9 cellular contexts compared by ENCODE assay signal in genomic region chr13:48500652-48501197, GRCh38. TPM values are rescaled to one million over a fixed set of nuclear protein-coding genes. Genes with fewer than 3 reads are reported as not detected.
DNase-seq lines count a peak whose midpoint lies in the region; ATAC-seq, FAIRE-seq and TF ChIP-seq lines count a peak whose summit lies in the region.
"Had no signal": no experiment of that assay in that cellular context is flagged by ENCODE, and none has a peak within 500 bp of the region (broad histone marks: within the 10 kb centered on the region; RNA-seq: fewer than 3 reads in every experiment).

No MANE protein-coding gene starts in this region.

- H3K4me1 ChIP-seq in pancreas (peaks cover 0 to 4% (median 0%) of the 10 kb centered on the region in 3 donors), neuronal stem cell (ENCODE audit: control insufficient read depth in 2 of 2, insufficient read depth in 1 of 2, low read depth in 1 of 2, low read length in 2 of 2) (peaks cover 0 to 2% of the 10 kb centered on the region in 2 donors)

- no peak overlapping the region for H3K4me3 Mint-ChIP-seq in chondrocyte (ENCODE audit: unreplicated experiment)

- H2AK5ac ChIP-seq in neuronal stem cell (ENCODE audit: low read depth, low read length) = no peak overlapping the region

- H3K9me3 ChIP-seq in pancreas (no peaks in the 10 kb centered on the region), neuronal stem cell (replicated peaks in 1 of 2; ENCODE audit: control insufficient read depth in 2 of 2, insufficient read depth in 1 of 2, low read depth in 1 of 2, low read length in 2 of 2) (no peaks in the 10 kb centered on the region)

- H3K4me1 Mint-ChIP-seq in chondrocyte (ENCODE audit: low read depth) = peaks cover 21% of the 10 kb centered on the region

- H3K27me3 Mint-ChIP-seq in chondrocyte (ENCODE audit: low read depth) = no peaks in the 10 kb centered on the region

- H3K36me3 Mint-ChIP-seq in chondrocyte (ENCODE audit: low read depth) = peaks cover 8% of the 10 kb centered on the region

- H3K9ac ChIP-seq in neuronal stem cell (ENCODE audit: low read depth, low read length, poor library complexity) = no peak overlapping the region

- H3K36me3 ChIP-seq in pancreas (no peaks in the 10 kb centered on the region), neuronal stem cell (replicated peaks in 1 of 2; ENCODE audit: control insufficient read depth in 2 of 2, insufficient read depth in 2 of 2, low read length in 2 of 2) (peaks cover 5 to 29% of the 10 kb centered on the region in 2 donors)

- no peak overlapping the region for H4K91ac ChIP-seq in neuronal stem cell (ENCODE audit: low read depth, low read length, poor library complexity)

- no peak overlapping the region for H2AFZ ChIP-seq in neuronal stem cell (ENCODE audit: low read length)

- DNase-seq in AG08396 (ENCODE audit: low spot score) (peak; percentile 67), NCI-H128 (lab: John Stamatoyannopoulos, UW; ENCODE audit: unreplicated experiment) (peak; percentile 15), chondrocyte (ENCODE audit: low spot score) (no peak), pancreas (no peak), neuronal stem cell (ENCODE audit: low spot score) (no peak), ureter (ENCODE audit: low spot score) (no peak)
- DNase-seq in stimulated activated CD4-positive, alpha-beta T cell treated with anti-CD3 and anti-CD28 coated beads, Interleukin-4, amount 100 ng/mL, for 4 hours = no peak

- no peaks in the 10 kb centered on the region for H3K27me3 ChIP-seq in pancreas
- no peaks in the 10 kb centered on the region for H3K27me3 ChIP-seq in neuronal stem cell (ENCODE audit: control insufficient read depth in 3 of 3, insufficient read depth in 3 of 3, low read depth in 1 of 3, low read length in 3 of 3)
- H3K27me3 ChIP-seq: cardiac muscle cell had no signal

- no peak overlapping the region for H2BK120ac ChIP-seq in neuronal stem cell (ENCODE audit: low read depth, low read length)

- no peak for TF ChIP-seq CTCF in chondrocyte (IDR thresholded peaks at IDR 0.05)
- no peak for TF ChIP-seq CTCF in pancreas (IDR thresholded peaks at IDR 0.05)

- 77 to 85% methylated on average over 4 of the region's 4 CpGs for WGBS in pancreas, 2 donors
- WGBS in neuronal stem cell (ENCODE audit: extremely low coverage in 2 of 2, insufficient read length in 2 of 2, insufficient replicate concordance in 1 of 2), 2 donors = no CpG with 5 or more reads among the region's 4 CpGs

- no peak overlapping the region for H3K4ac ChIP-seq in neuronal stem cell (ENCODE audit: low read length)

- H3K18ac ChIP-seq in neuronal stem cell (ENCODE audit: low read length) = no peak overlapping the region

- H3K14ac ChIP-seq in neuronal stem cell (ENCODE audit: low read length) = no peak overlapping the region

- peak overlapping the region in 1 of 4 donors; percentile 22 for H3K27ac ChIP-seq in pancreas
- no peak overlapping the region for H3K27ac ChIP-seq in neuronal stem cell (replicated peaks; ENCODE audit: low read length)
- H3K27ac ChIP-seq: cardiac muscle cell had no signal

- H3K23ac ChIP-seq in neuronal stem cell (ENCODE audit: low read depth, low read length, poor library complexity) = no peak overlapping the region

- no peak overlapping the region for H2BK5ac ChIP-seq in neuronal stem cell (ENCODE audit: low read length)

- no peak overlapping the region for H3K4me2 ChIP-seq in neuronal stem cell (ENCODE audit: insufficient read depth, low read length, poor library complexity, severe bottlenecking)

- no peak overlapping the region for H2BK12ac ChIP-seq in neuronal stem cell (ENCODE audit: low read length)

- H4K8ac ChIP-seq in neuronal stem cell (ENCODE audit: low read depth, low read length) = no peak overlapping the region

- ATAC-seq in GM19043 (IDR thresholded peaks at IDR 0.05; ENCODE audit: low read depth, unreplicated experiment) = peak; percentile 32
- ATAC-seq in pancreas = peak in 3 of 4 donors; percentile 55 to 78 (median 75)

- no peaks in the 10 kb centered on the region for H3K9me3 Mint-ChIP-seq in chondrocyte (ENCODE audit: low read depth)

- no peak for FAIRE-seq in pancreas (lab: Jason Lieb, UNC)

- H3K4me3 ChIP-seq in pancreas = no peak overlapping the region
- no peak overlapping the region for H3K4me3 ChIP-seq in neuronal stem cell (ENCODE audit: low read length in 2 of 2)
- H3K4me3 ChIP-seq: cardiac muscle cell had no signal

- H3K79me1 ChIP-seq in neuronal stem cell (ENCODE audit: low read depth, low read length) = no peaks in the 10 kb centered on the region

- no peak overlapping the region for H2BK15ac ChIP-seq in neuronal stem cell (ENCODE audit: low read length)

- peak overlapping the region; percentile 27 for H3K27ac Mint-ChIP-seq in chondrocyte (ENCODE audit: unreplicated experiment)

- intact Hi-C loops in pancreas (cut with DNase I) = no loop called here

RNA-seq across cellular contexts. Expression of gene RCBTB2, which starts 32.2 kb away (rescaled TPM):
- 8.6 to 13.3 TPM (median 9.4 TPM) in 3 replicates for total RNA-seq in chondrocyte
- total RNA-seq in pancreas = 1 to 10 TPM; 2.7 to 8.8 (median 4.1) TPM
- 1 to 10 TPM; 7.1 to 9.7 TPM for polyA plus RNA-seq in pancreas
- 17.5 TPM for polyA plus RNA-seq in neuronal stem cell (2013, experiment 1 of 2)
- polyA plus RNA-seq in neuronal stem cell (2013, experiment 2 of 2) = 17.4 TPM
- total RNA-seq in ureter = 11.5 TPM

Comparison
In these comparisons a context has a peak if more than half of its experiments do, and no peak if none do; other contexts are left out.
1. DNase-seq: peak in AG08396 (single experiment) and NCI-H128 (single experiment); none in chondrocyte (single experiment), pancreas (0 of 6), neuronal stem cell (single experiment), stimulated activated CD4-positive, alpha-beta T cell treated with anti-CD3 and anti-CD28 coated beads, Interleukin-4, amount 100 ng/mL, for 4 hours (0 of 2) and ureter (single experiment).